Comparison of ENCODE assay signal across 8 cellular contexts in genomic region chr5:41924872-41925554, GRCh38. TPM values are rescaled to one million over a fixed set of nuclear protein-coding genes. Genes with fewer than 3 reads are reported as not detected.
A peak's percentile ranks its signal among the peaks of the same experiment; 100 is the strongest.
DNase-seq lines count a peak whose midpoint lies in the region; ATAC-seq and TF ChIP-seq lines count a peak whose summit lies in the region.

Gene FBXO4, plus strand, starts transcription at chr5:41925281. Its CDS starts 29 bp downstream, at chr5:41925310.

- H3F3A ChIP-seq in PC-9 (ENCODE audit: insufficient read depth, low read depth), result peaks cover 9% of the 10 kb centered on the region; the same call in 1 of the 2 replicates

- no peak for TF ChIP-seq EP300 in Ishikawa (IDR thresholded peaks at IDR 0.05; ENCODE audit: borderline replicate concordance)

- peak; percentile 89 for DNase-seq in DMS53 (lab: John Stamatoyannopoulos, UW)
- DNase-seq in PC-9, result peak; percentile 71 to 92
- peak; percentile 91 for DNase-seq in activated T-cell treated with anti-CD3 and anti-CD28 coated beads, Interleukin-2, amount 50 U/mL, for 24 hours
- DNase-seq in myocyte (ENCODE audit: low read depth), result peak; percentile 85
- DNase-seq in stimulated activated effector memory CD8-positive, alpha-beta T cell treated with anti-CD3 and anti-CD28 coated beads, Interleukin-12 subunit alpha, Interleukin-12 subunit beta, amount 100 ng/mL, for 72 hours (ENCODE audit: low spot score in 2 of 2), result peak; percentile 84 to 92

- H2AFZ ChIP-seq in PC-9, result peak within 1 kb of the TSS; percentile 98

- CTCF ChIA-PET in PC-9 (lab: Charles Lee), result interaction anchor here (0.7 to 1.7 kb wide), 3 partner anchors 21 to 964 kb away, joined by 3 to 5 read pairs (median 4); partner anchors contain the start of gene RIMOC1

- no peaks in the 10 kb centered on the region for H3K9me2 ChIP-seq in PC-9 (ENCODE audit: insufficient read depth)

- H3K27ac Mint-ChIP-seq in activated T-cell treated with anti-CD3 and anti-CD28 coated beads, Interleukin-2, amount 50 U/mL, for 24 hours, result peak within 1 kb of the TSS; percentile 99
- H3K27ac Mint-ChIP-seq in stimulated activated effector memory CD8-positive, alpha-beta T cell treated with anti-CD3 and anti-CD28 coated beads, Interleukin-12 subunit alpha, Interleukin-12 subunit beta, amount 100 ng/mL, for 72 hours, result peak within 1 kb of the TSS; percentile 98

- intact Hi-C loops in PC-9 (cut with micrococcal nuclease; ENCODE audit: unreplicated experiment), result loop anchor here (1.0 to 10.0 kb wide), 5 partner anchors 21 to 1120 kb away; partner anchors contain the start of genes ANXA2R, OXCT1 and RIMOC1

- peaks cover 38% of the 10 kb centered on the region for H3K4me1 Mint-ChIP-seq in activated T-cell treated with anti-CD3 and anti-CD28 coated beads, Interleukin-2, amount 50 U/mL, for 24 hours (ENCODE audit: low read depth)
- peaks cover 9% of the 10 kb centered on the region for H3K4me1 Mint-ChIP-seq in stimulated activated effector memory CD8-positive, alpha-beta T cell treated with anti-CD3 and anti-CD28 coated beads, Interleukin-12 subunit alpha, Interleukin-12 subunit beta, amount 100 ng/mL, for 72 hours

- no TSS peak for BruUV-seq in PC-9 (replicated peaks; lab: Mats Ljungman, UMichigan)

- no peaks in the 10 kb centered on the region for H3K9me3 Mint-ChIP-seq in activated T-cell treated with anti-CD3 and anti-CD28 coated beads, Interleukin-2, amount 50 U/mL, for 24 hours
- H3K9me3 Mint-ChIP-seq in stimulated activated effector memory CD8-positive, alpha-beta T cell treated with anti-CD3 and anti-CD28 coated beads, Interleukin-12 subunit alpha, Interleukin-12 subunit beta, amount 100 ng/mL, for 72 hours, result no peaks in the 10 kb centered on the region

- H3K27me3 Mint-ChIP-seq in activated T-cell treated with anti-CD3 and anti-CD28 coated beads, Interleukin-2, amount 50 U/mL, for 24 hours, result no peaks in the 10 kb centered on the region

- no peaks in the 10 kb centered on the region; the same call in 1 of the 2 replicates for H4K20me1 ChIP-seq in PC-9 (ENCODE audit: insufficient read depth)

- POLR2A ChIA-PET in PC-9 (lab: Charles Lee; ENCODE audit: unreplicated experiment), result interaction anchor here (0.6 to 1.0 kb wide), 4 partner anchors 15 to 1190 kb away, joined by 3 to 5 read pairs (median 4); partner anchors contain the start of gene RIMOC1

- ATAC-seq in GM21576 (IDR thresholded peaks at IDR 0.05; ENCODE audit: unreplicated experiment), result peak; percentile 96
- ATAC-seq in stimulated activated effector memory CD8-positive, alpha-beta T cell treated with anti-CD3 and anti-CD28 coated beads, Interleukin-12 subunit alpha, Interleukin-12 subunit beta, amount 100 ng/mL, for 72 hours, result peak; percentile 99

- H3K27ac ChIP-seq in PC-9, result peak within 1 kb of the TSS; percentile 18
- H3K27ac ChIP-seq in esophagus (ENCODE audit: low read depth in 2 of 2, low read length in 1 of 2), result peak within 1 kb of the TSS; percentile 90 to 97

- H3K4me3 Mint-ChIP-seq in activated T-cell treated with anti-CD3 and anti-CD28 coated beads, Interleukin-2, amount 50 U/mL, for 24 hours, result peak within 1 kb of the TSS; percentile 89
- H3K4me3 Mint-ChIP-seq in stimulated activated effector memory CD8-positive, alpha-beta T cell treated with anti-CD3 and anti-CD28 coated beads, Interleukin-12 subunit alpha, Interleukin-12 subunit beta, amount 100 ng/mL, for 72 hours, result peak within 1 kb of the TSS; percentile 80

- H3K4me1 ChIP-seq in PC-9 (replicated peaks; ENCODE audit: insufficient read depth), result peaks cover 23% of the 10 kb centered on the region
- H3K4me1 ChIP-seq in esophagus (ENCODE audit: control insufficient read depth in 2 of 2, insufficient read depth in 2 of 2, low read length in 1 of 2), result no peaks in the 10 kb centered on the region

- peak within 1 kb of the TSS; percentile 86 for H3K4me3 ChIP-seq in PC-9
- peak within 1 kb of the TSS; percentile 73 to 86 for H3K4me3 ChIP-seq in esophagus (ENCODE audit: low read depth in 1 of 2, low read length in 2 of 2)

- no peaks in the 10 kb centered on the region for H3K79me2 ChIP-seq in PC-9 (ENCODE audit: low read depth)

- WGBS in esophagus, 2 donors, result 0% methylated on average over 45 to 60 of the region's 60 CpGs

- TF ChIP-seq CTCF in PC-9 (conservative IDR thresholded peaks at IDR 0.05), result no peak; the same call in 1 of the 2 replicates

- H3K9me3 ChIP-seq in PC-9 (ENCODE audit: insufficient read depth, low read depth) (no peaks in the 10 kb centered on the region), esophagus (ENCODE audit: control insufficient read depth in 2 of 2, insufficient read depth in 1 of 2, low read depth in 1 of 2, low read length in 1 of 2) (no peaks in the 10 kb centered on the region)

- no peaks in the 10 kb centered on the region for H3K36me3 ChIP-seq in PC-9 (ENCODE audit: low read depth)
- peaks cover 0 to under 1% of the 10 kb centered on the region in 2 donors for H3K36me3 ChIP-seq in esophagus (ENCODE audit: control insufficient read depth in 2 of 2, insufficient read depth in 2 of 2, low read length in 1 of 2)

- H3K27me3 ChIP-seq in PC-9 (ENCODE audit: insufficient read depth, low read depth) (no peaks in the 10 kb centered on the region), esophagus (ENCODE audit: control insufficient read depth in 1 of 2, insufficient read depth in 2 of 2, low read length in 2 of 2) (no peaks in the 10 kb centered on the region)

- H3K36me3 Mint-ChIP-seq in activated T-cell treated with anti-CD3 and anti-CD28 coated beads, Interleukin-2, amount 50 U/mL, for 24 hours (ENCODE audit: low read depth), result peaks cover 45% of the 10 kb centered on the region
- H3K36me3 Mint-ChIP-seq in stimulated activated effector memory CD8-positive, alpha-beta T cell treated with anti-CD3 and anti-CD28 coated beads, Interleukin-12 subunit alpha, Interleukin-12 subunit beta, amount 100 ng/mL, for 72 hours, result peaks cover 24% of the 10 kb centered on the region

- peak; percentile 49; the same call in 1 of the 2 replicates for TF ChIP-seq RAD21 in Ishikawa (IDR thresholded peaks at IDR 0.05; ENCODE audit: low read depth)

- peak within 1 kb of the TSS; percentile 84 for H3K4me2 ChIP-seq in PC-9

TF ChIP-seq in Ishikawa, 13 proteins besides CTCF, POLR2A, EP300 and RAD21:
- no peak for TF ChIP-seq REST (IDR thresholded peaks at IDR 0.05; ENCODE audit: low read depth)
- TF ChIP-seq CEBPB (IDR thresholded peaks at IDR 0.05), result no peak
- TF ChIP-seq TEAD4 (IDR thresholded peaks at IDR 0.05), result 0 out of 2 replicates have a peak, but pooled peaks have one; percentile 47
- no peak; the same call in none of the 2 replicates for TF ChIP-seq ZBTB7A (IDR thresholded peaks at IDR 0.05; ENCODE audit: low read depth)
- TF ChIP-seq MAX (IDR thresholded peaks at IDR 0.05), result peak; percentile 91
- peak; percentile 54 for TF ChIP-seq TCF12 (IDR thresholded peaks at IDR 0.05; ENCODE audit: low read depth)
- peak; percentile 38; the same call in 1 of the 2 replicates for TF ChIP-seq NFIC (IDR thresholded peaks at IDR 0.05)
- peak; percentile 49; the same call in 1 of the 2 replicates for TF ChIP-seq EGR1 (IDR thresholded peaks at IDR 0.05)
- TF ChIP-seq CREB1 (IDR thresholded peaks at IDR 0.05; ENCODE audit: low read depth), result peak; percentile 57; the same call in 1 of the 2 replicates
- TF ChIP-seq YY1 (IDR thresholded peaks at IDR 0.05; ENCODE audit: low read depth), result peak; percentile 78
- peak; percentile 80 for TF ChIP-seq TAF1 (IDR thresholded peaks at IDR 0.05; ENCODE audit: low read depth)
- no peak for TF ChIP-seq FOXM1 (IDR thresholded peaks at IDR 0.05; ENCODE audit: borderline replicate concordance, low read depth)
- 0 out of 2 replicates have a peak, but pooled peaks have one; percentile 5 for TF ChIP-seq USF1 (IDR thresholded peaks at IDR 0.05)
TF ChIP-seq in Ishikawa: peak in this region for 9.

RNA-seq across cellular contexts. Expression of gene FBXO4, which starts in this region (rescaled TPM):
- total RNA-seq in PC-9 (2021) (27.8 and 30.4 TPM in 2 replicates), myocyte (9.1 and 15.9 TPM in 2 replicates)
- 1 to 10 TPM; 6.4 to 7.6 TPM for polyA plus RNA-seq in esophagus
- polyA plus RNA-seq in myocyte (2012), result 7.5 TPM

Comparison
In these comparisons a context has a peak if more than half of its experiments do, and no peak if none do; other contexts are left out.
1. Peak in every context shown above with its lines: DNase-seq, ATAC-seq, H3K4me3 ChIP-seq and H3K27ac ChIP-seq.